ENCODE assay signal across 1 cellular context in genomic region chr9:35673132-35673997, GRCh38.
TF ChIP-seq lines count a peak whose summit lies in the region.

CA9 (plus strand) TSS chr9:35673928; CDS start chr9:35673960, 32 bp downstream.

TF ChIP-seq in GM23338, 12 proteins besides CTCF, POLR2A, EP300 and RAD21 (continued from another document):
- no peak for TF ChIP-seq REST (IDR thresholded peaks at IDR 0.05; ENCODE audit: unreplicated experiment)
